12 cellular contexts compared by ENCODE assay signal in the genomic region with DNA sequence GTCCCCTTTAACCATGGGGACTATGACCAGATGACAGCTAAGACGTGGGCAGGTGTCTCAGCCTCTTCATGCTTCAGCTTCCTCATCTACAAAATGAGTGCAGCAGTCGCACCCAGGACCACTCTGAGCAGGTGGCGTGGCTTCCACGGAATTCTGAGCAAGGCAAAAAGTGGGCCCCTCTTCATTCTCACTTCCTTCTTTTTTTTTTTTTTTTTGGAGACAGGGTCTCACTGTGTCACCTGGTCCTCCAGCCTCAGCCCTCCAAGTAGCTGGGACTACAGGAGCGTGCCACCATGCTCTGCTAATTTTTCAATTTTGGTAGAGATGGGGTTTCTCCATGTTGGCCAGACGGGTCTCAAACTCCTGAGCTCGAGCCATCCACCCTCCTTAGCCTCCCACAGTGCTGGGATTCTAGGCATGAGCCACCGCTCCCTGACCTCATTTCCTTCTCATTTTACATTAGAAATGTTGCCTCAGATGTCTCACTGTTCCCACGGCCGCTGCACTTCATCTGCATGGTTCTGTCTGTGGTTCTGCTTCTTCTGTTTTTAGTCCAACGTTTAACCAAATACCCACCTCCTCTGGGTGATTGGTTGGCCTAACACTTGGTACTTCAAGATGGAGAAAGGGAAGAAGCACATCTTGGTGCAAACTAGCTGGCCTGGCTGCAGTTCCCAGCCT. TPM values are rescaled to one million over a fixed set of nuclear protein-coding genes. Genes with fewer than 3 reads are reported as not detected.
DNase-seq lines count a peak whose midpoint lies in the region; ATAC-seq lines count a peak whose summit lies in the region.
"Had no signal": no experiment of that assay in that cellular context is flagged by ENCODE, and none has a peak within 500 bp of the region (broad histone marks: within the 10 kb centered on the region; RNA-seq: fewer than 3 reads in every experiment).

No MANE protein-coding gene starts in this region.

- CTCF ChIA-PET in activated CD8-positive, alpha-beta memory T cell treated with anti-CD3 and anti-CD28 coated beads, Interleukin-2, amount 10 ng/mL, durations not matched to agents 7 days and 5 days (lab: Charles Lee) = interaction anchor here (1.1 kb wide), 1 partner anchor 62 kb away, joined by 3 read pairs; the partner anchor contains the start of gene CFAP251

- DNase-seq in SIG-M5 treated with dmso at 0.1 percent for 504 hours (lab: John Stamatoyannopoulos, UW; ENCODE audit: unreplicated experiment) (peak; percentile 86), naive B cell (peak; percentile 71), DMS153 treated with DMSO at 0.1 percent for 48 hours (lab: John Stamatoyannopoulos, UW; ENCODE audit: unreplicated experiment) (no peak), middle frontal gyrus (ENCODE audit: extremely low spot score, low spot score) (no peak), NCI-H128 (lab: John Stamatoyannopoulos, UW; ENCODE audit: unreplicated experiment) (no peak)
- DNase-seq in activated CD8-positive, alpha-beta memory T cell treated with anti-CD3 and anti-CD28 coated beads, Interleukin-2, amount 10 ng/mL, durations not matched to agents 7 days and 5 days = no peak
- DNase-seq: activated naive CD4-positive, alpha-beta T cell treated with anti-CD3 and anti-CD28 coated beads, Interleukin-2, amount 10 ng/mL, durations not matched to agents 7 days and 5 days; DMS79 treated with DMSO at 0.1 percent for 48 hours; NCI-H2227 treated with DMSO at 0.1 percent for 48 hours; ovary had no signal

- H3K27me3 Mint-ChIP-seq in naive B cell = no peaks in the 10 kb centered on the region
- peaks cover 22% of the 10 kb centered on the region for H3K27me3 Mint-ChIP-seq in activated CD8-positive, alpha-beta memory T cell treated with anti-CD3 and anti-CD28 coated beads, Interleukin-2, amount 10 ng/mL, durations not matched to agents 7 days and 5 days

- peak overlapping the region; percentile 58 to 92 (median 80) for H3K4me3 Mint-ChIP-seq in naive B cell
- no peak overlapping the region for H3K4me3 Mint-ChIP-seq in activated CD8-positive, alpha-beta memory T cell treated with anti-CD3 and anti-CD28 coated beads, Interleukin-2, amount 10 ng/mL, durations not matched to agents 7 days and 5 days
- H3K4me3 Mint-ChIP-seq: activated naive CD4-positive, alpha-beta T cell treated with anti-CD3 and anti-CD28 coated beads, Interleukin-2, amount 10 ng/mL, durations not matched to agents 7 days and 5 days had no signal

- H3K36me3 Mint-ChIP-seq in naive B cell = no peaks in the 10 kb centered on the region
- no peaks in the 10 kb centered on the region for H3K36me3 Mint-ChIP-seq in activated CD8-positive, alpha-beta memory T cell treated with anti-CD3 and anti-CD28 coated beads, Interleukin-2, amount 10 ng/mL, durations not matched to agents 7 days and 5 days
- H3K36me3 Mint-ChIP-seq: activated naive CD4-positive, alpha-beta T cell treated with anti-CD3 and anti-CD28 coated beads, Interleukin-2, amount 10 ng/mL, durations not matched to agents 7 days and 5 days had no signal

- H3K9me3 Mint-ChIP-seq in naive B cell = no peaks in the 10 kb centered on the region
- H3K9me3 Mint-ChIP-seq in activated CD8-positive, alpha-beta memory T cell treated with anti-CD3 and anti-CD28 coated beads, Interleukin-2, amount 10 ng/mL, durations not matched to agents 7 days and 5 days (ENCODE audit: low read depth) = no peaks in the 10 kb centered on the region
- H3K9me3 Mint-ChIP-seq: activated naive CD4-positive, alpha-beta T cell treated with anti-CD3 and anti-CD28 coated beads, Interleukin-2, amount 10 ng/mL, durations not matched to agents 7 days and 5 days had no signal

- peak overlapping the region; percentile 91 to 99 (median 96) for H3K27ac Mint-ChIP-seq in naive B cell
- H3K27ac Mint-ChIP-seq in activated CD8-positive, alpha-beta memory T cell treated with anti-CD3 and anti-CD28 coated beads, Interleukin-2, amount 10 ng/mL, durations not matched to agents 7 days and 5 days = no peak overlapping the region
- H3K27ac Mint-ChIP-seq: activated naive CD4-positive, alpha-beta T cell treated with anti-CD3 and anti-CD28 coated beads, Interleukin-2, amount 10 ng/mL, durations not matched to agents 7 days and 5 days had no signal

- peaks cover 46 to 61% (median 50%) of the 10 kb centered on the region in 3 donors for H3K4me1 Mint-ChIP-seq in naive B cell
- H3K4me1 Mint-ChIP-seq in activated CD8-positive, alpha-beta memory T cell treated with anti-CD3 and anti-CD28 coated beads, Interleukin-2, amount 10 ng/mL, durations not matched to agents 7 days and 5 days = peaks cover 8% of the 10 kb centered on the region

- ATAC-seq in GM18502 (IDR thresholded peaks at IDR 0.05; ENCODE audit: poor library complexity, unreplicated experiment) (peak; percentile 59), HG02759 (IDR thresholded peaks at IDR 0.05; ENCODE audit: unreplicated experiment) (peak; percentile 70), naive B cell (ENCODE audit: low read depth in 2 of 2) (peak; percentile 75 to 77)
- ATAC-seq in activated CD8-positive, alpha-beta memory T cell treated with anti-CD3 and anti-CD28 coated beads, Interleukin-2, amount 10 ng/mL, durations not matched to agents 7 days and 5 days = no peak

RNA-seq across cellular contexts. Expression of gene BCL7A, which starts 41.3 kb away (rescaled TPM):
- polyA plus RNA-seq in naive B cell (ENCODE audit: low read depth in 6 of 6) = 100 to 1,000 TPM in 3 of 6 donors, 10 to 100 TPM in 3; 65.2 to 135 (median 87.0) TPM
- 1 to 10 TPM; 2.8 to 2.9 TPM for total RNA-seq in activated CD8-positive, alpha-beta memory T cell treated with anti-CD3 and anti-CD28 coated beads, Interleukin-2, amount 10 ng/mL, durations not matched to agents 7 days and 5 days

Comparison
In these comparisons a context has a peak if more than half of its experiments do, and no peak if none do; other contexts are left out.
1. DNase-seq: peak in SIG-M5 treated with dmso at 0.1 percent for 504 hours (single experiment) and naive B cell (single experiment); none in DMS153 treated with DMSO at 0.1 percent for 48 hours (single experiment), middle frontal gyrus (single experiment), activated CD8-positive, alpha-beta memory T cell treated with anti-CD3 and anti-CD28 coated beads, Interleukin-2, amount 10 ng/mL, durations not matched to agents 7 days and 5 days (single experiment) and NCI-H128 (single experiment).